ENCODE assay signal across 7 cellular contexts in the genomic region with DNA sequence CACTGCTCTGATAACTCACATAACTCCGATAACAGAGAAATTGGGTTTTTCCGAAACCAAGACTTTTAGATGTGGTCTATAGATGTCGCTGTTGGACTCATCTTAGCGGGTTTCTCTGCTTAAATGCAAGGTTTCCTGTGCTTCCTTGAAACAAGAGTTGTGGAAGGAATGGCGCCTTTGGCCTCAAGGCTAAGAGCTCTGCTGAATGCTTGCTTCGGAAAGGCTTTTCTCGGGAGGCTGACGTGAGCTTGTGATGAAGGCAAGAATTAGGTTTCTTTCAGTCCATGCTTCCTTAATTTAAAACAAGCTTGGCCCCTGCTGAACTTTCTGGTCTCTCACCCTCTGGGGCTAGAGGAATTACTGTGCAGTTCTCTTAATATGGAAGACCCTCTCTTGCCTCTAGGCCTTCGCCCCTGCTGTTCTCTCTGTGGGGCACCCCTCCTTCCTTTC.
DNase-seq lines count a peak whose midpoint lies in the region; ATAC-seq, FAIRE-seq and TF ChIP-seq lines count a peak whose summit lies in the region.

No MANE protein-coding gene starts in this region.

- in situ Hi-C loops in K562 (cut with MboI) = no loop called here

- 2% methylated on average over 9 of the region's 9 CpGs for WGBS in K562 (ENCODE audit: insufficient coverage, low coverage, missing lambda C conversion rate)
- 13% methylated on average over 9 of the region's 9 CpGs for WGBS in thyroid gland, 2 donors

- H3K27me3 ChIP-seq in K562 (ENCODE audit: control insufficient read depth in 2 of 2, insufficient read depth in 2 of 2, low read length in 2 of 2) (no peaks in the 10 kb centered on the region), thyroid gland (no peaks in the 10 kb centered on the region)
- H3K27me3 ChIP-seq in CD8-positive, alpha-beta T cell (ENCODE audit: insufficient read depth, low read length) = no peaks in the 10 kb centered on the region

- no TSS peak for BruUV-seq in K562 (replicated peaks; lab: Mats Ljungman, UMichigan)

- H3K27ac Mint-ChIP-seq in CD8-positive, alpha-beta T cell = no peak overlapping the region

- ATAC-seq in HG03159 (IDR thresholded peaks at IDR 0.05; ENCODE audit: unreplicated experiment) (peak; percentile 80), K562 (peak; percentile 90)
- no peak for ATAC-seq in CD8-positive, alpha-beta T cell

- H3K4me3 Mint-ChIP-seq in CD8-positive, alpha-beta T cell = no peak overlapping the region

- H4K20me1 ChIP-seq in K562 (replicated peaks; ENCODE audit: control insufficient read depth, insufficient read depth, low read length) = no peaks in the 10 kb centered on the region

- H3K36me3 Mint-ChIP-seq in CD8-positive, alpha-beta T cell = no peaks in the 10 kb centered on the region

- no peak overlapping the region for H3K4me3 ChIP-seq in K562
- no peak overlapping the region for H3K4me3 ChIP-seq in thyroid gland (replicated peaks in 1 of 3)
- no peak overlapping the region for H3K4me3 ChIP-seq in CD8-positive, alpha-beta T cell (ENCODE audit: low read depth, low read length)

- H3K9me3 Mint-ChIP-seq in CD8-positive, alpha-beta T cell = no peaks in the 10 kb centered on the region

- TF ChIP-seq CTCF in K562 (IDR thresholded peaks at IDR 0.05 in 2 of 3, conservative IDR thresholded peaks at IDR 0.05 in 1 of 3; ENCODE audit: insufficient read depth in 2 of 3, low read depth in 1 of 3, low read length in 3 of 3) (peak; percentile 78 to 95 (median 83)), thyroid gland (IDR thresholded peaks at IDR 0.05) (peak; percentile 15 to 73 (median 56))
- no peak for TF ChIP-seq CTCF in CD8-positive, alpha-beta T cell (IDR thresholded peaks at IDR 0.05)

- no peaks in the 10 kb centered on the region for H3K4me1 Mint-ChIP-seq in CD8-positive, alpha-beta T cell (ENCODE audit: low read depth)

- TF ChIP-seq EP300 in K562 (IDR thresholded peaks at IDR 0.05; ENCODE audit: low read length) = 0 out of 2 replicates have a peak, but pooled peaks have one; percentile 12

- TF ChIP-seq POLR2A in K562 (conservative IDR thresholded peaks at IDR 0.05) (no peak), thyroid gland (IDR thresholded peaks at IDR 0.05) (no peak)

- H3K9ac ChIP-seq in K562 (ENCODE audit: insufficient read depth in 1 of 2, low read depth in 2 of 2, low read length in 2 of 2) = no peak overlapping the region

- H3K27ac ChIP-seq in K562 (ENCODE audit: extremely low read depth, low read depth, low read length) (no peak overlapping the region), thyroid gland (no peak overlapping the region)
- H3K27ac ChIP-seq in CD8-positive, alpha-beta T cell (ENCODE audit: low read depth, low read length) = no peak overlapping the region

- POLR2A ChIA-PET in K562 (lab: Yijun Ruan, JAX) = interaction anchor here (0.6 to 0.7 kb wide), 4 partner anchors 198 to 513 kb away, joined by 3 read pairs; no protein-coding TSS in a partner anchor
- POLR2A ChIA-PET in CD8-positive, alpha-beta T cell (lab: Charles Lee) = no interaction called here

- H2AFZ ChIP-seq in K562 (ENCODE audit: low read depth, low read length) = peak overlapping the region; percentile 91

- no peaks in the 10 kb centered on the region for H3K79me2 ChIP-seq in K562 (ENCODE audit: control insufficient read depth, insufficient read depth, low read length)

- DNase-seq in GDM1 (lab: John Stamatoyannopoulos, UW) (peak; percentile 25), NCI-H446 treated with DMSO at 0.1 percent for 48 hours (lab: John Stamatoyannopoulos, UW) (peak; percentile 68), K562 (ENCODE audit: extremely low read depth in 1 of 4, low spot score in 3 of 4) (peak; percentile 37 to 79 (median 52)), inferior parietal cortex (ENCODE audit: extremely low spot score) (peak; percentile 88), thyroid gland (peak; percentile 8)
- DNase-seq in CD8-positive, alpha-beta T cell = no peak

- intact Hi-C loops in K562 (cut with micrococcal nuclease) (loop anchor here (1.0 to 5.0 kb wide), 5 partner anchors 46 to 625 kb away; partner anchors contain the start of gene SLC35F3), thyroid gland (cut with DNase I) (loop anchor here (5.0 kb wide), 1 partner anchor 351 kb away; no protein-coding TSS in a partner anchor)
- intact Hi-C loops in CD8-positive, alpha-beta T cell (cut with DNase I, micrococcal nuclease) = no loop called here

- H3K4me1 ChIP-seq in K562 (replicated peaks in 1 of 2; ENCODE audit: control insufficient read depth in 2 of 2, insufficient read depth in 2 of 2, low read length in 2 of 2) (peaks cover 0 to 4% of the 10 kb centered on the region in 2 experiments; a peak in 2 of 5 replicates), thyroid gland (no peaks in the 10 kb centered on the region)
- H3K4me1 ChIP-seq in CD8-positive, alpha-beta T cell (ENCODE audit: insufficient read depth, low read length) = no peaks in the 10 kb centered on the region

- peaks cover 17% of the 10 kb centered on the region for H3K27me3 Mint-ChIP-seq in CD8-positive, alpha-beta T cell (ENCODE audit: low read depth)

- H3K36me3 ChIP-seq in K562 (ENCODE audit: control insufficient read depth, insufficient read depth, low read length) (no peaks in the 10 kb centered on the region), thyroid gland (no peaks in the 10 kb centered on the region)
- no peaks in the 10 kb centered on the region for H3K36me3 ChIP-seq in CD8-positive, alpha-beta T cell (ENCODE audit: insufficient read depth, low read length)

- peak; percentile 91 to 95 for TF ChIP-seq RAD21 in K562 (CRISPR knock-in tag; conservative IDR thresholded peaks at IDR 0.05 in 1 of 2, IDR thresholded peaks at IDR 0.05 in 1 of 2)

- CTCF ChIA-PET in K562 (lab: Yijun Ruan, JAX; ENCODE audit: low intra/inter-chr PET ratio) = interaction anchor here (0.6 to 2.2 kb wide), 8 partner anchors 137 to 713 kb away, joined by 3 to 14 read pairs (median 4); no protein-coding TSS in a partner anchor
- CTCF ChIA-PET in CD8-positive, alpha-beta T cell (lab: Charles Lee) = interaction anchor here (0.7 to 1.6 kb wide), 9 partner anchors 11 to 623 kb away, joined by 3 to 7 read pairs (median 4); no protein-coding TSS in a partner anchor

- H3K9me1 ChIP-seq in K562 (ENCODE audit: control insufficient read depth, insufficient read depth, low read length) = no peaks in the 10 kb centered on the region

- H3K4me2 ChIP-seq in K562 (ENCODE audit: insufficient read depth, low read length) = peak overlapping the region; percentile 3; the same call in 1 of the 2 replicates

- H3K9me3 ChIP-seq in K562 (replicated peaks; ENCODE audit: control insufficient read depth, insufficient read depth, low read depth, low read length) (peaks cover 5% of the 10 kb centered on the region; the same call in 1 of the 2 replicates), thyroid gland (no peaks in the 10 kb centered on the region)
- no peaks in the 10 kb centered on the region for H3K9me3 ChIP-seq in CD8-positive, alpha-beta T cell (ENCODE audit: low read length)

- FAIRE-seq in K562 (lab: Jason Lieb, UNC) = peak; percentile 90

TF ChIP-seq in K562, 482 proteins besides CTCF, POLR2A, EP300 and RAD21 (continues in another document):
- TF ChIP-seq STAG1 (CRISPR knock-in tag; IDR thresholded peaks at IDR 0.05; ENCODE audit: borderline replicate concordance) = peak; percentile 52; the same call in 1 of the 2 replicates
- no peak for TF ChIP-seq KLF16 (IDR thresholded peaks at IDR 0.05)
- no peak for TF ChIP-seq SREBF1 (IDR thresholded peaks at IDR 0.05; ENCODE audit: borderline replicate concordance, low read depth, low read length)
- TF ChIP-seq CC2D1A (IDR thresholded peaks at IDR 0.05) = peak; percentile 24; the same call in 1 of the 2 replicates
- peak; percentile 57; the same call in 1 of the 2 replicates for TF ChIP-seq RB1 (IDR thresholded peaks at IDR 0.05; ENCODE audit: low read depth)
- no peak for TF ChIP-seq FUS (optimal IDR thresholded peaks at IDR 0.05; ENCODE audit: low read depth, low read length)
- no peak for TF ChIP-seq MTF1 (CRISPR knock-in tag; IDR thresholded peaks at IDR 0.05; ENCODE audit: borderline replicate concordance)
- no peak for TF ChIP-seq BACH1 (tag; IDR thresholded peaks at IDR 0.05)
- no peak for TF ChIP-seq CBX2 (IDR thresholded peaks at IDR 0.05; ENCODE audit: insufficient read depth, low read length, poor library complexity, severe bottlenecking)
- peak; percentile 77; the same call in 1 of the 2 replicates for TF ChIP-seq SMC3 (conservative IDR thresholded peaks at IDR 0.05; ENCODE audit: insufficient read depth, low read depth, low read length)
- TF ChIP-seq ZFX (CRISPR knock-in tag; IDR thresholded peaks at IDR 0.05) = no peak
- TF ChIP-seq MEIS2 (IDR thresholded peaks at IDR 0.05; ENCODE audit: partially characterized antibody) = no peak
- TF ChIP-seq RNF219 (CRISPR knock-in tag; IDR thresholded peaks at IDR 0.05) = no peak
- no peak for TF ChIP-seq POLR2H (tag; IDR thresholded peaks at IDR 0.05; ENCODE audit: low read depth)
- TF ChIP-seq GATAD2A (IDR thresholded peaks at IDR 0.05) = no peak
- TF ChIP-seq XRCC5 (IDR thresholded peaks at IDR 0.05; ENCODE audit: low read depth, low read length) = 0 out of 2 replicates have a peak, but pooled peaks have one; percentile 34
- no peak for TF ChIP-seq E2F4 (CRISPR knock-in tag; IDR thresholded peaks at IDR 0.05; ENCODE audit: low read depth)

Comparison
In these comparisons a context has a peak if more than half of its experiments do, and no peak if none do; other contexts are left out.
1. DNase-seq: peak in GDM1 (single experiment), NCI-H446 treated with DMSO at 0.1 percent for 48 hours (single experiment), K562 (4 of 4), inferior parietal cortex (single experiment) and thyroid gland (2 of 2); none in CD8-positive, alpha-beta T cell (0 of 7).
2. intact Hi-C loops: an anchor here in K562 (1.0 to 5.0 kb wide) and thyroid gland (5.0 kb wide); none called in CD8-positive, alpha-beta T cell.